1 cellular context compared by ENCODE assay signal in the genomic region with DNA sequence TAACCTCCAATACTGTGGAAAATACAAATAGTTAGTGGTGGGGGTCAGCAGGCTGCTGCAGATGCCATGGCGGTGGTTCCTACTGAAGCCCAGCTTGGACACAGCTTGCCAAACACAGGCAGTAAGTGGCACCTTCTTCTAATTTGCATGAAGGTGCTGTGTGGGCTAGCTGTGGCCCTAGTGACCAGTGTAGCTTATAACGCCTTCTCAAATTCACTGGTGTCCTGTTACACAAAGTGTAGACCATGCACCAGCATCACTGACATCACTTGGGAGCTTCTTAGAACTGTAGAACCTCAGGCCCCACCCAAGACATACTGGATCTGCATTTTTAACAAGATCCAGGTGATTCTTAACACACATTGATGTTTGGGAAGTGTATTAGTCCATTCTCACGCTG.
TF ChIP-seq lines count a peak whose summit lies in the region.

No MANE protein-coding gene starts in this region.

TF ChIP-seq in HCT116, 20 proteins besides CTCF, POLR2A, EP300 and RAD21:
- TF ChIP-seq POLR2AphosphoS5 (IDR thresholded peaks at IDR 0.05; ENCODE audit: low read depth, low read length) (no peak), EGR1 (IDR thresholded peaks at IDR 0.05; ENCODE audit: low read depth) (no peak), FOSL1 (IDR thresholded peaks at IDR 0.05; ENCODE audit: low read depth) (no peak), CBX3 (IDR thresholded peaks at IDR 0.05; ENCODE audit: low read depth) (no peak), ZNF274 (IDR thresholded peaks at IDR 0.05; ENCODE audit: low read depth, low read length) (no peak), ZFX (IDR thresholded peaks at IDR 0.05) (no peak), YY1 (IDR thresholded peaks at IDR 0.05; ENCODE audit: extremely low read depth, insufficient replicate concordance, low read depth, low read length) (no peak), JUND (IDR thresholded peaks at IDR 0.05) (no peak), SIN3A (IDR thresholded peaks at IDR 0.05; ENCODE audit: low read depth) (no peak), EZH2 (IDR thresholded peaks at IDR 0.05) (no peak), ELF1 (IDR thresholded peaks at IDR 0.05; ENCODE audit: borderline replicate concordance, low read depth) (no peak), SRF (IDR thresholded peaks at IDR 0.05; ENCODE audit: low read depth) (no peak)
- TF ChIP-seq, protein P1, sequence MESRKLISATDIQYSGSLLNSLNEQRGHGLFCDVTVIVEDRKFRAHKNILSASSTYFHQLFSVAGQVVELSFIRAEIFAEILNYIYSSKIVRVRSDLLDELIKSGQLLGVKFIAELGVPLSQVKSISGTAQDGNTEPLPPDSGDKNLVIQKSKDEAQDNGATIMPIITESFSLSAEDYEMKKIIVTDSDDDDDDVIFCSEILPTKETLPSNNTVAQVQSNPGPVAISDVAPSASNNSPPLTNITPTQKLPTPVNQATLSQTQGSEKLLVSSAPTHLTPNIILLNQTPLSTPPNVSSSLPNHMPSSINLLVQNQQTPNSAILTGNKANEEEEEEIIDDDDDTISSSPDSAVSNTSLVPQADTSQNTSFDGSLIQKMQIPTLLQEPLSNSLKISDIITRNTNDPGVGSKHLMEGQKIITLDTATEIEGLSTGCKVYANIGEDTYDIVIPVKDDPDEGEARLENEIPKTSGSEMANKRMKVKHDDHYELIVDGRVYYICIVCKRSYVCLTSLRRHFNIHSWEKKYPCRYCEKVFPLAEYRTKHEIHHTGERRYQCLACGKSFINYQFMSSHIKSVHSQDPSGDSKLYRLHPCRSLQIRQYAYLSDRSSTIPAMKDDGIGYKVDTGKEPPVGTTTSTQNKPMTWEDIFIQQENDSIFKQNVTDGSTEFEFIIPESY (IDR thresholded peaks at IDR 0.05; ENCODE audit: extremely low read depth, insufficient replicate concordance, low read length) = no peak
- TF ChIP-seq, protein P2, sequence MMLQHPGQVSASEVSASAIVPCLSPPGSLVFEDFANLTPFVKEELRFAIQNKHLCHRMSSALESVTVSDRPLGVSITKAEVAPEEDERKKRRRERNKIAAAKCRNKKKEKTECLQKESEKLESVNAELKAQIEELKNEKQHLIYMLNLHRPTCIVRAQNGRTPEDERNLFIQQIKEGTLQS (IDR thresholded peaks at IDR 0.05) = no peak
- TF ChIP-seq, protein P3, sequence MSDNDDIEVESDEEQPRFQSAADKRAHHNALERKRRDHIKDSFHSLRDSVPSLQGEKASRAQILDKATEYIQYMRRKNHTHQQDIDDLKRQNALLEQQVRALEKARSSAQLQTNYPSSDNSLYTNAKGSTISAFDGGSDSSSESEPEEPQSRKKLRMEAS (IDR thresholded peaks at IDR 0.05) = no peak
- TF ChIP-seq, protein P4, sequence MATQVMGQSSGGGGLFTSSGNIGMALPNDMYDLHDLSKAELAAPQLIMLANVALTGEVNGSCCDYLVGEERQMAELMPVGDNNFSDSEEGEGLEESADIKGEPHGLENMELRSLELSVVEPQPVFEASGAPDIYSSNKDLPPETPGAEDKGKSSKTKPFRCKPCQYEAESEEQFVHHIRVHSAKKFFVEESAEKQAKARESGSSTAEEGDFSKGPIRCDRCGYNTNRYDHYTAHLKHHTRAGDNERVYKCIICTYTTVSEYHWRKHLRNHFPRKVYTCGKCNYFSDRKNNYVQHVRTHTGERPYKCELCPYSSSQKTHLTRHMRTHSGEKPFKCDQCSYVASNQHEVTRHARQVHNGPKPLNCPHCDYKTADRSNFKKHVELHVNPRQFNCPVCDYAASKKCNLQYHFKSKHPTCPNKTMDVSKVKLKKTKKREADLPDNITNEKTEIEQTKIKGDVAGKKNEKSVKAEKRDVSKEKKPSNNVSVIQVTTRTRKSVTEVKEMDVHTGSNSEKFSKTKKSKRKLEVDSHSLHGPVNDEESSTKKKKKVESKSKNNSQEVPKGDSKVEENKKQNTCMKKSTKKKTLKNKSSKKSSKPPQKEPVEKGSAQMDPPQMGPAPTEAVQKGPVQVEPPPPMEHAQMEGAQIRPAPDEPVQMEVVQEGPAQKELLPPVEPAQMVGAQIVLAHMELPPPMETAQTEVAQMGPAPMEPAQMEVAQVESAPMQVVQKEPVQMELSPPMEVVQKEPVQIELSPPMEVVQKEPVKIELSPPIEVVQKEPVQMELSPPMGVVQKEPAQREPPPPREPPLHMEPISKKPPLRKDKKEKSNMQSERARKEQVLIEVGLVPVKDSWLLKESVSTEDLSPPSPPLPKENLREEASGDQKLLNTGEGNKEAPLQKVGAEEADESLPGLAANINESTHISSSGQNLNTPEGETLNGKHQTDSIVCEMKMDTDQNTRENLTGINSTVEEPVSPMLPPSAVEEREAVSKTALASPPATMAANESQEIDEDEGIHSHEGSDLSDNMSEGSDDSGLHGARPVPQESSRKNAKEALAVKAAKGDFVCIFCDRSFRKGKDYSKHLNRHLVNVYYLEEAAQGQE (IDR thresholded peaks at IDR 0.05; ENCODE audit: low read depth) = no peak
